ENCODE assay signal across 10 cellular contexts in genomic region chr1:27152004-27152828, GRCh38. TPM values are rescaled to one million over a fixed set of nuclear protein-coding genes. Genes with fewer than 3 reads are reported as not detected.
DNase-seq lines count a peak whose midpoint lies in the region; ATAC-seq, FAIRE-seq and TF ChIP-seq lines count a peak whose summit lies in the region.
"Had no signal": no experiment of that assay in that cellular context is flagged by ENCODE, and none has a peak within 500 bp of the region (broad histone marks: within the 10 kb centered on the region; RNA-seq: fewer than 3 reads in every experiment).

No MANE protein-coding gene starts in this region.

- ATAC-seq in pancreas: peak in 3 of 4 donors; percentile 6 to 23 (median 9)
- no peak for ATAC-seq in HG02885 (IDR thresholded peaks at IDR 0.05; ENCODE audit: poor library complexity, unreplicated experiment)
- ATAC-seq in HG02798 (IDR thresholded peaks at IDR 0.05; ENCODE audit: poor library complexity, unreplicated experiment): no peak
- no peak for ATAC-seq in HG03097 (IDR thresholded peaks at IDR 0.05; ENCODE audit: low FRiP score, unreplicated experiment)

- no peak overlapping the region for H3K4me3 ChIP-seq in CD4-positive, alpha-beta memory T cell (ENCODE audit: low read length in 2 of 2)
- H3K4me3 ChIP-seq in epithelial cell of proximal tubule (ENCODE audit: low read depth, low read length): peak overlapping the region; percentile 74
- H3K4me3 ChIP-seq in pancreas: peak overlapping the region in 2 of 4 donors; percentile 12 to 81

- H3K4me3 Mint-ChIP-seq in CD4-positive, alpha-beta memory T cell: peak overlapping the region; percentile 82 to 95 (median 90)

- H3K27me3 Mint-ChIP-seq in CD4-positive, alpha-beta memory T cell: no peaks in the 10 kb centered on the region

- no peak for FAIRE-seq in pancreas (lab: Jason Lieb, UNC)

- 25 to 30% methylated on average over 7 of the region's 7 CpGs for WGBS in pancreas, 2 donors

- peaks cover 47 to 72% (median 62%) of the 10 kb centered on the region in 4 donors for H3K4me1 Mint-ChIP-seq in CD4-positive, alpha-beta memory T cell

- H3K27ac Mint-ChIP-seq in CD4-positive, alpha-beta memory T cell: peak overlapping the region; percentile 57 to 97 (median 77)

- intact Hi-C loops in CD4-positive, alpha-beta memory T cell (cut with micrococcal nuclease): no loop called here
- intact Hi-C loops in pancreas (cut with DNase I): no loop called here

- peak in 1 of 5 donors; percentile 28 for DNase-seq in CD4-positive, alpha-beta memory T cell
- DNase-seq in RKO (ENCODE audit: low spot score) (peak; percentile 37), epithelial cell of proximal tubule (ENCODE audit: low read depth) (no peak), pancreas (peak in 3 of 6 donors; percentile 43 to 69 (median 43)), putamen (ENCODE audit: low spot score) (no peak)
- DNase-seq: cerebellar nuclear complex, NCI-H345 had no signal

- CTCF ChIA-PET in CD4-positive, alpha-beta memory T cell (lab: Charles Lee; ENCODE audit: partially characterized antibody): interaction anchor here (8.2 to 11.0 kb wide), 2 partner anchors 12 to 39 kb away, joined by 74 to 137 read pairs; no protein-coding TSS in a partner anchor

- no peaks in the 10 kb centered on the region for H3K9me3 ChIP-seq in CD4-positive, alpha-beta memory T cell (ENCODE audit: control insufficient read depth in 1 of 2, low read length in 2 of 2)
- no peaks in the 10 kb centered on the region for H3K9me3 ChIP-seq in pancreas

- H3K36me3 ChIP-seq in CD4-positive, alpha-beta memory T cell (ENCODE audit: insufficient read depth, low read length): no peaks in the 10 kb centered on the region
- H3K36me3 ChIP-seq in pancreas: no peaks in the 10 kb centered on the region

- POLR2A ChIA-PET in CD4-positive, alpha-beta memory T cell (lab: Charles Lee; ENCODE audit: partially characterized antibody): interaction anchor here (3.7 to 8.3 kb wide), 2 partner anchors 13 to 39 kb away, joined by 62 to 185 read pairs; no protein-coding TSS in a partner anchor

- TF ChIP-seq CTCF in epithelial cell of proximal tubule (conservative IDR thresholded peaks at IDR 0.05; ENCODE audit: low read depth, low read length) (no peak), pancreas (IDR thresholded peaks at IDR 0.05) (no peak)

- peaks cover 63% of the 10 kb centered on the region for H3K4me1 ChIP-seq in CD4-positive, alpha-beta memory T cell (ENCODE audit: insufficient read depth, low read length)
- H3K4me1 ChIP-seq in pancreas: peaks cover 10 to 30% (median 28%) of the 10 kb centered on the region in 3 donors

- peaks cover 0 to 7% (median 0%) of the 10 kb centered on the region in 8 donors for H3K9me3 Mint-ChIP-seq in CD4-positive, alpha-beta memory T cell

- peaks cover 4 to 12% of the 10 kb centered on the region in 2 donors for H3K36me3 Mint-ChIP-seq in CD4-positive, alpha-beta memory T cell

- H3K27ac ChIP-seq in CD4-positive, alpha-beta memory T cell (ENCODE audit: low read depth, low read length): peak overlapping the region; percentile 1
- peak overlapping the region in 2 of 4 donors; percentile 6 to 48 for H3K27ac ChIP-seq in pancreas

- H3K27me3 ChIP-seq in CD4-positive, alpha-beta memory T cell (ENCODE audit: insufficient read depth, low read length): no peaks in the 10 kb centered on the region
- H3K27me3 ChIP-seq in pancreas: no peaks in the 10 kb centered on the region

RNA-seq across cellular contexts. Expression of gene SLC9A1, which starts 2.7 kb away (rescaled TPM):
- total RNA-seq in CD4-positive, alpha-beta memory T cell: 10 to 100 TPM; 11.4 to 13.2 TPM
- polyA plus RNA-seq in CD4-positive, alpha-beta memory T cell: 10 to 100 TPM in 1 of 2 donors, 1 to 10 TPM in 1; 2.1 to 15.0 TPM
- total RNA-seq in epithelial cell of proximal tubule: 14.8 and 21.9 TPM in 2 replicates
- 10 to 100 TPM in 4 of 6 donors, 1 to 10 TPM in 2; 8.3 to 20.6 (median 11.1) TPM for total RNA-seq in pancreas
- 10 to 100 TPM in 1 of 2 donors, 1 to 10 TPM in 1; 9.8 to 15.0 TPM for polyA plus RNA-seq in pancreas

Comparison
In these comparisons a context has a peak if more than half of its experiments do, and no peak if none do; other contexts are left out.
1. ATAC-seq: peak in pancreas (3 of 4); none in HG02885 (single experiment), HG02798 (single experiment) and HG03097 (single experiment).